In genomic region chr10:754914-755313, GRCh38 we compare ENCODE assay signal across 24 cellular contexts.
"Had no signal": no experiment of that assay in that cellular context is flagged by ENCODE, and none has a peak within 500 bp of the region (broad histone marks: within the 10 kb centered on the region; RNA-seq: fewer than 3 reads in every experiment).

No MANE protein-coding gene starts in this region.

- H3K9me3 ChIP-seq: testis, thyroid gland, upper lobe of right lung had no signal

- H3K27ac ChIP-seq: stomach, suprapubic skin, testis, thoracic aorta, thyroid gland, tibial artery, tibial nerve, transverse colon, upper lobe of left lung, upper lobe of right lung, uterus, vagina had no signal

- H3K36me3 ChIP-seq: stomach, suprapubic skin, thoracic aorta, thyroid gland, tibial artery, tibial nerve, transverse colon, upper lobe of left lung, upper lobe of right lung, uterus, vagina had no signal

- DNase-seq: stimulated activated CD4-positive, alpha-beta T cell treated with anti-CD3 and anti-CD28 coated beads, Interleukin-2, amount 100 ng/mL, for 48 hours; stimulated activated CD4-positive, alpha-beta T cell treated with anti-CD3 and anti-CD28 coated beads, Interleukin-4, amount 100 ng/mL, for 1 hour; stimulated activated CD4-positive, alpha-beta T cell treated with anti-CD3 and anti-CD28 coated beads, Interleukin-4, amount 100 ng/mL, for 24 hours; stimulated activated CD4-positive, alpha-beta T cell treated with anti-CD3 and anti-CD28 coated beads, Interleukin-4, amount 100 ng/mL, for 4 hours; stimulated activated CD8-positive, alpha-beta memory T cell treated with anti-CD3 and anti-CD28 coated beads, Interleukin-4, amount 100 ng/mL, for 48 hours; stimulated activated naive B cell treated with anti-CD40 and anti-IgM and Interleukin-4, amounts not matched to agents 10 μg/mL and 1 μg/mL and 100 μg/mL, for 72 hours; stimulated activated naive CD4-positive, alpha-beta T cell; stimulated activated naive CD4-positive, alpha-beta T cell treated with Interleukin-2 at 50 U/mL for 16 hours; stimulated activated naive CD8-positive, alpha-beta T cell treated with anti-CD3 and anti-CD28 coated beads, Interleukin-15, amount 100 ng/mL, for 72 hours; stimulated activated naive CD8-positive, alpha-beta T cell treated with anti-CD3 and anti-CD28 coated beads, Interleukin-15, Interleukin-2, amounts not matched to agents 100 U/mL and 50 U/mL, for 24 hours; stomach; substantia nigra; testis; thyroid gland; tibial artery; transverse colon; trophoblast cell; upper lobe of left lung; upper lobe of right lung; uterus had no signal

- H3K4me1 ChIP-seq: stomach, suprapubic skin, testis, thyroid gland, tibial artery, tibial nerve, transverse colon, upper lobe of left lung, upper lobe of right lung, uterus, vagina had no signal

- H3K4me3 ChIP-seq: stomach, suprapubic skin, testis, thoracic aorta, thyroid gland, tibial artery, tibial nerve, transverse colon, upper lobe of left lung, upper lobe of right lung, uterus, vagina had no signal
